ENCODE assay signal across 8 cellular contexts in genomic region chr20:49620364-49621240, GRCh38. TPM values are rescaled to one million over a fixed set of nuclear protein-coding genes. Genes with fewer than 3 reads are reported as not detected.
DNase-seq lines count a peak whose midpoint lies in the region; ATAC-seq and FAIRE-seq lines count a peak whose summit lies in the region.

No MANE protein-coding gene starts in this region.

- H3K27me3 ChIP-seq in adipocyte (replicated peaks; ENCODE audit: control insufficient read depth, insufficient read depth, low read length), result peaks cover 5% of the 10 kb centered on the region

- POLR2A ChIA-PET in naive thymus-derived CD8-positive, alpha-beta T cell (lab: Charles Lee), result no interaction called here

- peak overlapping the region in 3 of 10 donors; percentile 2 to 41 (median 35) for H3K27ac Mint-ChIP-seq in naive thymus-derived CD8-positive, alpha-beta T cell

- ATAC-seq in GM21390 (IDR thresholded peaks at IDR 0.05; ENCODE audit: unreplicated experiment) (peak; percentile 83), HG03439 (IDR thresholded peaks at IDR 0.05; ENCODE audit: unreplicated experiment) (peak; percentile 87), Right ventricle myocardium inferior (no peak)
- ATAC-seq in naive thymus-derived CD8-positive, alpha-beta T cell, result no peak

- peaks cover 4 to 18% (median 11%) of the 10 kb centered on the region in 5 donors for H3K27me3 Mint-ChIP-seq in naive thymus-derived CD8-positive, alpha-beta T cell

- peaks cover 0 to 11% (median 0%) of the 10 kb centered on the region in 4 donors for H3K4me1 Mint-ChIP-seq in naive thymus-derived CD8-positive, alpha-beta T cell

- FAIRE-seq in GM18507 (lab: Jason Lieb, UNC), result peak; percentile 98

- H3K4me1 ChIP-seq in adipocyte (ENCODE audit: control insufficient read depth, insufficient read depth, low read length), result no peaks in the 10 kb centered on the region

- H3K9ac ChIP-seq in adipocyte (ENCODE audit: low read length), result no peak overlapping the region

- no peaks in the 10 kb centered on the region for H3K36me3 ChIP-seq in adipocyte (ENCODE audit: control insufficient read depth, insufficient read depth, low read length, severe bottlenecking)

- DNase-seq in GM18507 (ENCODE audit: extremely low spot score, insufficient read length, low read depth) (peak; percentile 73), adipocyte (ENCODE audit: low read depth) (peak; percentile 36), NCI-H2081 treated with DMSO at 0.1 percent for 48 hours (lab: John Stamatoyannopoulos, UW) (no peak), Right ventricle myocardium inferior (ENCODE audit: missing footprints) (no peak)
- no peak for DNase-seq in naive thymus-derived CD8-positive, alpha-beta T cell
- no peak for DNase-seq in stimulated activated naive CD4-positive, alpha-beta T cell treated with Interleukin-2 at 50 U/mL for 16 hours (lab: John Stamatoyannopoulos, UW)

- peaks cover 11% of the 10 kb centered on the region for H3K9me3 ChIP-seq in adipocyte (ENCODE audit: control insufficient read depth, low read length)

- peaks cover 0 to 10% (median 6%) of the 10 kb centered on the region in 3 donors for H3K36me3 Mint-ChIP-seq in naive thymus-derived CD8-positive, alpha-beta T cell

- intact Hi-C loops in Right ventricle myocardium inferior (cut with DNase I), result no loop called here

- peaks cover 0 to 16% (median 6%) of the 10 kb centered on the region in 9 donors for H3K9me3 Mint-ChIP-seq in naive thymus-derived CD8-positive, alpha-beta T cell

- no peak overlapping the region for H3K4me3 Mint-ChIP-seq in naive thymus-derived CD8-positive, alpha-beta T cell

- H3K4me3 ChIP-seq in adipocyte (ENCODE audit: low read length), result no peak overlapping the region

RNA-seq across cellular contexts. Expression of gene PTGIS, which starts 52.7 kb away (rescaled TPM):
- total RNA-seq in Right ventricle myocardium inferior, result 24.2 TPM
- total RNA-seq in naive thymus-derived CD8-positive, alpha-beta T cell, result not detected
- polyA plus RNA-seq in naive thymus-derived CD8-positive, alpha-beta T cell, result not detected

Comparison
In these comparisons a context has a peak if more than half of its experiments do, and no peak if none do; other contexts are left out.
1. DNase-seq: peak in GM18507 (single experiment) and adipocyte (single experiment); none in NCI-H2081 treated with DMSO at 0.1 percent for 48 hours (single experiment), Right ventricle myocardium inferior (single experiment), naive thymus-derived CD8-positive, alpha-beta T cell (0 of 10) and stimulated activated naive CD4-positive, alpha-beta T cell treated with Interleukin-2 at 50 U/mL for 16 hours (single experiment).
2. ATAC-seq: peak in GM21390 (single experiment) and HG03439 (single experiment); none in Right ventricle myocardium inferior (single experiment) and naive thymus-derived CD8-positive, alpha-beta T cell (0 of 2).
3. RNA of gene PTGIS, which starts 52.7 kb away (total RNA-seq): 24.2 TPM in Right ventricle myocardium inferior (single experiment); not detected in naive thymus-derived CD8-positive, alpha-beta T cell; every median in the first group is over 10 times any median in the second.